ENCODE assay signal across 13 cellular contexts in the genomic region with DNA sequence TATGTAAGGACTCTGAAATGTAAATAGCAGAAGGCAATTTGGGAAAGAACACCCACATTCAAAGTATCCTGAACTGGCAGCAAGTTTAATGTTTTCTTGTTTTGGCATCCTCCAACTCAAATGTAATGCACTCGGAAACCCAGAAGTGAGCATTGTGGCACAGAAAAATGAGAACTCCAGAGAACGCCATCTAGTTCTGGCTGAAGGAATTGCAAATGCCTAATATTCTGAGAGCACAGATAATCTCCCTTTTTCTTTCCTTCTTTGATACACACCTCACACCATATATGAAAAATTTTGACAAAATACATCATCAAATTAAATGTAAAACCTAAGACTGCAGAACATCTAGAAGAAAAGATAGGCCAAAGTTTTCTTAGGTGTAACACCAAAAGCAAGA. TPM values are rescaled to one million over a fixed set of nuclear protein-coding genes. Genes with fewer than 3 reads are reported as not detected.
DNase-seq lines count a peak whose midpoint lies in the region; ATAC-seq and TF ChIP-seq lines count a peak whose summit lies in the region.
"Had no signal": no experiment of that assay in that cellular context is flagged by ENCODE, and none has a peak within 500 bp of the region (broad histone marks: within the 10 kb centered on the region; RNA-seq: fewer than 3 reads in every experiment).

No MANE protein-coding gene starts in this region.

- no peak overlapping the region for H3K4me2 ChIP-seq in GM23338
- H3K4me2 ChIP-seq: BLaER1 had no signal

- no peak overlapping the region for H3K27ac Mint-ChIP-seq in GM23338
- H3K27ac Mint-ChIP-seq: activated naive CD4-positive, alpha-beta T cell treated with anti-CD3 and anti-CD28 coated beads, Interleukin-2, amount 50 U/mL, for 72 hours; effector memory CD8-positive, alpha-beta T cell; natural killer cell had no signal

- in situ Hi-C loops in G401 (cut with HindIII; ENCODE audit: low sequenced_read_pairs): no loop called here

- H3K9me3 Mint-ChIP-seq in GM23338: peaks cover 21% of the 10 kb centered on the region
- H3K9me3 Mint-ChIP-seq: activated naive CD4-positive, alpha-beta T cell treated with anti-CD3 and anti-CD28 coated beads, Interleukin-2, amount 50 U/mL, for 72 hours; effector memory CD8-positive, alpha-beta T cell had no signal

- peak; percentile 10 for DNase-seq in GM23338 (ENCODE audit: low spot score)
- DNase-seq in WERI-Rb-1: no peak
- peak; percentile 4 for DNase-seq in kidney tubule cell (ENCODE audit: low spot score)
- DNase-seq in G401 (ENCODE audit: low spot score): no peak
- DNase-seq in activated CD4-positive, CD25-positive, alpha-beta regulatory T cell (lab: John Stamatoyannopoulos, UW): no peak
- no peak for DNase-seq in NCI-H2107 treated with DMSO at 0.1 percent for 48 hours (lab: John Stamatoyannopoulos, UW; ENCODE audit: unreplicated experiment)
- DNase-seq: effector memory CD8-positive, alpha-beta T cell; natural killer cell; stimulated activated naive CD8-positive, alpha-beta T cell treated with anti-CD3 and anti-CD28 coated beads, Interleukin-15, Interleukin-2, amounts not matched to agents 100 U/mL and 50 U/mL, for 24 hours had no signal

- H3F3A ChIP-seq in GM23338 (replicated peaks; ENCODE audit: low read depth): no peaks in the 10 kb centered on the region

- no peaks in the 10 kb centered on the region for H3K27me3 Mint-ChIP-seq in GM23338 (ENCODE audit: insufficient read depth, low read depth, poor library complexity)
- H3K27me3 Mint-ChIP-seq: effector memory CD8-positive, alpha-beta T cell had no signal

- TF ChIP-seq CTCF in 22Rv1 (IDR thresholded peaks at IDR 0.05) (peak; percentile 68), GM23338 (conservative IDR thresholded peaks at IDR 0.05; ENCODE audit: low read depth in 2 of 2) (peak; percentile 49 to 59), WERI-Rb-1 (IDR thresholded peaks at IDR 0.05; ENCODE audit: low read depth, low read length) (peak; percentile 48; the same call in 1 of the 2 replicates)

- H3K4me3 ChIP-seq in GM23338: no peak overlapping the region
- H3K4me3 ChIP-seq in WERI-Rb-1 (ENCODE audit: low read depth, low read length): no peak overlapping the region
- H3K4me3 ChIP-seq: BLaER1 had no signal

- H3K36me3 Mint-ChIP-seq in GM23338 (ENCODE audit: low read depth): no peaks in the 10 kb centered on the region
- H3K36me3 Mint-ChIP-seq: activated naive CD4-positive, alpha-beta T cell treated with anti-CD3 and anti-CD28 coated beads, Interleukin-2, amount 50 U/mL, for 72 hours; natural killer cell had no signal

- no peak overlapping the region for H2AFZ ChIP-seq in GM23338

- no peak overlapping the region for H3K27ac ChIP-seq in 22Rv1
- no peak overlapping the region for H3K27ac ChIP-seq in GM23338 (ENCODE audit: low read depth)
- H3K27ac ChIP-seq in WERI-Rb-1: no peak overlapping the region
- H3K27ac ChIP-seq: BLaER1 had no signal

- H3K9me3 ChIP-seq in WERI-Rb-1 (ENCODE audit: severe bottlenecking): no peaks in the 10 kb centered on the region
- H3K9me3 ChIP-seq: BLaER1 had no signal

- no peak overlapping the region for H3K4me3 Mint-ChIP-seq in GM23338
- H3K4me3 Mint-ChIP-seq: effector memory CD8-positive, alpha-beta T cell; natural killer cell had no signal

- ATAC-seq in GM23338 (no peak), GM19455 (IDR thresholded peaks at IDR 0.05; ENCODE audit: unreplicated experiment) (no peak)
- ATAC-seq: activated naive CD4-positive, alpha-beta T cell treated with anti-CD3 and anti-CD28 coated beads, Interleukin-2, amount 50 U/mL, for 72 hours; effector memory CD8-positive, alpha-beta T cell; natural killer cell; stimulated activated naive CD8-positive, alpha-beta T cell treated with anti-CD3 and anti-CD28 coated beads, Interleukin-15, Interleukin-2, amounts not matched to agents 100 U/mL and 50 U/mL, for 24 hours had no signal

- no peaks in the 10 kb centered on the region for H3K79me2 ChIP-seq in GM23338 (replicated peaks; ENCODE audit: insufficient read depth)

- H3K9me2 ChIP-seq in GM23338 (ENCODE audit: insufficient read depth): no peaks in the 10 kb centered on the region

- H3K27me3 ChIP-seq in GM23338 (ENCODE audit: insufficient read depth) (no peaks in the 10 kb centered on the region), WERI-Rb-1 (ENCODE audit: insufficient read depth, low read depth, severe bottlenecking) (peaks cover 10% of the 10 kb centered on the region)

- H4K20me1 ChIP-seq in GM23338 (replicated peaks; ENCODE audit: insufficient read depth): no peaks in the 10 kb centered on the region
- H4K20me1 ChIP-seq: BLaER1 had no signal

- H3K36me3 ChIP-seq in GM23338 (ENCODE audit: insufficient read depth) (no peaks in the 10 kb centered on the region), WERI-Rb-1 (no peaks in the 10 kb centered on the region)
- H3K36me3 ChIP-seq: BLaER1 had no signal

- no peaks in the 10 kb centered on the region for H3K4me1 Mint-ChIP-seq in GM23338
- H3K4me1 Mint-ChIP-seq: natural killer cell had no signal

- no peaks in the 10 kb centered on the region for H3K4me1 ChIP-seq in GM23338 (ENCODE audit: insufficient read depth)
- H3K4me1 ChIP-seq: BLaER1 had no signal

TF ChIP-seq in GM23338, 12 proteins besides CTCF, POLR2A, EP300 and RAD21 (continues in another document):
- TF ChIP-seq ZNF462 (CRISPR knock-in tag; IDR thresholded peaks at IDR 0.05): no peak
- no peak for TF ChIP-seq ZNF331 (CRISPR knock-in tag; IDR thresholded peaks at IDR 0.05; ENCODE audit: low read depth)
- no peak for TF ChIP-seq EZH2 (IDR thresholded peaks at IDR 0.05; ENCODE audit: low read depth, unreplicated experiment)
- TF ChIP-seq NANOG (IDR thresholded peaks at IDR 0.05; ENCODE audit: borderline replicate concordance): no peak
- TF ChIP-seq POLR2AphosphoS5 (IDR thresholded peaks at IDR 0.05; ENCODE audit: low read depth): no peak
- no peak for TF ChIP-seq JUNB (IDR thresholded peaks at IDR 0.05; ENCODE audit: unreplicated experiment)
- TF ChIP-seq STAT1 (IDR thresholded peaks at IDR 0.05; ENCODE audit: unreplicated experiment): no peak
- no peak for TF ChIP-seq EZH2phosphoT487 (IDR thresholded peaks at IDR 0.05; ENCODE audit: unreplicated experiment)
- TF ChIP-seq ZNF114 (CRISPR knock-in tag; IDR thresholded peaks at IDR 0.05): no peak

RNA-seq across cellular contexts. Expression of gene PWWP3B, which starts 52.1 kb away (rescaled TPM):
- total RNA-seq in GM23338 (2014; rRNA removed; shearing (Covaris generic)): 0.89 and 1.1 TPM in 2 replicates
- 0.84 and 0.92 TPM in 2 replicates for polyA plus RNA-seq in GM23338 (2016; fragmentation: Nextera tagmentation; extraction: Ambion mirVana)
- not detected in 2 replicates for total RNA-seq in G401 (2014; rRNA removed; shearing (Covaris generic))
- total RNA-seq: activated naive CD4-positive, alpha-beta T cell treated with anti-CD3 and anti-CD28 coated beads, Interleukin-2, amount 50 U/mL, for 72 hours; natural killer cell had no signal

Comparison
In these comparisons a context has a peak if more than half of its experiments do, and no peak if none do; other contexts are left out.
1. DNase-seq: peak in GM23338 (single experiment) and kidney tubule cell (single experiment); none in WERI-Rb-1 (single experiment), G401 (single experiment), activated CD4-positive, CD25-positive, alpha-beta regulatory T cell (0 of 4) and NCI-H2107 treated with DMSO at 0.1 percent for 48 hours (single experiment).
2. Peak in every context shown above with its lines, with median percentiles within 50 percentile points of each other: CTCF ChIP-seq.